In genomic region chr7:92813390-92814024, GRCh38 we compare ENCODE assay signal across 1 cellular context.
TF ChIP-seq lines count a peak whose summit lies in the region.

No MANE protein-coding gene starts in this region.

TF ChIP-seq in IMR-90, 13 proteins besides CTCF, POLR2A, EP300 and RAD21 (continued from another document):
- TF ChIP-seq ELK1 (IDR thresholded peaks at IDR 0.05; ENCODE audit: borderline replicate concordance, low read depth, low read length): no peak
